Comparison of ENCODE assay signal across 23 cellular contexts in genomic region chr6:44356432-44356950, GRCh38. TPM values are rescaled to one million over a fixed set of nuclear protein-coding genes. Genes with fewer than 3 reads are reported as not detected.
"Had no signal": no experiment of that assay in that cellular context is flagged by ENCODE, and none has a peak within 500 bp of the region (broad histone marks: within the 10 kb centered on the region; RNA-seq: fewer than 3 reads in every experiment).

No MANE protein-coding gene starts in this region.

- H3K36me3 ChIP-seq: esophagus muscularis mucosa, heart left ventricle, spleen, suprapubic skin, tibial artery had no signal

- H3K4me3 ChIP-seq: esophagus muscularis mucosa, heart left ventricle, spleen, suprapubic skin, tibial artery had no signal

- H3K9me3 ChIP-seq: suprapubic skin had no signal

- H3K27ac ChIP-seq: esophagus muscularis mucosa, foreskin keratinocyte, heart left ventricle, spleen, suprapubic skin, tibial artery had no signal

- H3K4me1 ChIP-seq: esophagus muscularis mucosa, foreskin keratinocyte, heart left ventricle, spleen, suprapubic skin, tibial artery had no signal

- H3K27me3 ChIP-seq: esophagus muscularis mucosa had no signal

- DNase-seq: activated CD4-positive, alpha-beta memory T cell treated with anti-CD3 and anti-CD28 coated beads for 36 hours; activated CD4-positive, alpha-beta T cell treated with anti-CD3 and anti-CD28 coated beads, Interleukin-2, amount 10 ng/mL, durations not matched to agents 24 days and 14 days; activated CD4-positive, CD25-positive, alpha-beta regulatory T cell treated with anti-CD3 and anti-CD28 coated beads, Interleukin-2, amount 50 U/mL, for 72 hours; activated gamma-delta T cell treated with Interleukin-2 at 50 U/mL for 16 hours; activated naive CD8-positive, alpha-beta T cell treated with anti-CD3 and anti-CD28 coated beads, Interleukin-2, amount 50 U/mL, for 24 hours; activated T-cell treated with anti-CD3 and anti-CD28 coated beads, Interleukin-2, amount 50 U/mL, for 4 hours; amygdala; endodermal cell; foreskin keratinocyte; heart left ventricle; posterior cingulate gyrus; right cardiac atrium; spleen; stimulated activated naive CD4-positive, alpha-beta T cell; T-helper 9 cell; tibial artery had no signal

RNA-seq across cellular contexts. Expression of gene SPATS1, which starts 14.0 kb away (rescaled TPM):
- total RNA-seq: activated CD4-positive, alpha-beta memory T cell treated with anti-CD3 and anti-CD28 coated beads for 36 hours; activated CD4-positive, alpha-beta T cell treated with anti-CD3 and anti-CD28 coated beads, Interleukin-2, amount 10 ng/mL, durations not matched to agents 24 days and 14 days; activated T-cell treated with anti-CD3 and anti-CD28 coated beads, Interleukin-2, amount 50 U/mL, for 4 hours; activated T-helper 17 cell treated with anti-CD3 and anti-CD28 coated beads, Interleukin-2, amount 50 U/mL, for 72 hours; endodermal cell; esophagus muscularis mucosa; foreskin keratinocyte; heart left ventricle; kidney epithelial cell; mesothelial cell of epicardium; osteoblast; right cardiac atrium; spleen; suprapubic skin; ureter had no signal
